30 cellular contexts compared by ENCODE assay signal in genomic region chr3:1600206-1600605, GRCh38.
"Had no signal": no experiment of that assay in that cellular context is flagged by ENCODE, and none has a peak within 500 bp of the region (broad histone marks: within the 10 kb centered on the region; RNA-seq: fewer than 3 reads in every experiment).

No MANE protein-coding gene starts in this region.

- H3K4me3 ChIP-seq: ascending aorta, cardiac muscle cell, PC-9, SJCRH30, SK-N-MC had no signal

- DNase-seq: activated CD4-positive, alpha-beta T cell treated with anti-CD3 and anti-CD28 coated beads for 36 hours; activated CD4-positive, alpha-beta T cell treated with anti-CD3 and anti-CD28 coated beads, Interleukin-2, amount 10 ng/mL, durations not matched to agents 7 days and 5 days; activated CD4-positive, alpha-beta T cell treated with anti-CD3 and anti-CD28 coated beads, Interleukin-2, amount 50 U/mL, for 48 hours; activated CD8-positive, alpha-beta T cell treated with anti-CD3 and anti-CD28 coated beads, Interleukin-2, amount 10 ng/mL, durations not matched to agents 7 days and 5 days; activated gamma-delta T cell; activated naive CD4-positive, alpha-beta T cell treated with Interleukin-2 at 50 U/mL for 16 hours; activated naive CD8-positive, alpha-beta T cell treated with anti-CD3 and anti-CD28 coated beads, Interleukin-2, amount 10 ng/mL, durations not matched to agents 7 days and 5 days; activated T-cell treated with anti-CD3 and anti-CD28 coated beads, Interleukin-2, amount 50 U/mL, for 24 hours; amygdala; Karpas-422; KBM-7; NCI-H1105; NCI-H1417 treated with DMSO at 0.1 percent for 48 hours; NCI-H187 treated with DMSO at 0.1 percent for 48 hours; NCI-H2081; NCI-H2171 treated with DMSO at 0.1 percent for 48 hours; NCI-H2227 treated with DMSO at 0.1 percent for 48 hours; NCI-H446; NCI-H510A treated with DMSO at 0.1 percent for 48 hours; NCI-H526 treated with DMSO at 0.1 percent for 48 hours; NCI-H774; NK-92 treated with Interleukin-12 subunit alpha and Interleukin-12 subunit beta, amount 100 ng/mL, for 24 hours; PC-9; SJCRH30 had no signal

- ATAC-seq: activated CD4-positive, alpha-beta T cell treated with anti-CD3 and anti-CD28 coated beads for 36 hours; activated CD4-positive, CD25-positive, alpha-beta regulatory T cell treated with anti-CD3 and anti-CD28 coated beads, Interleukin-2, amount 50 U/mL, for 24 hours; activated CD8-positive, alpha-beta T cell treated with anti-CD3 and anti-CD28 coated beads, Interleukin-2, amount 10 ng/mL, durations not matched to agents 7 days and 5 days; WTC11 had no signal

- H3K4me1 ChIP-seq: ascending aorta, SJCRH30 had no signal

- H3K36me3 ChIP-seq: ascending aorta, cardiac muscle cell, SJCRH30 had no signal

- H3K27me3 ChIP-seq: ascending aorta, cardiac muscle cell, SJCRH30 had no signal

- H3K9me3 ChIP-seq: ascending aorta, SJCRH30 had no signal

- H3K27ac ChIP-seq: ascending aorta, cardiac muscle cell, PC-9, RWPE1, SJCRH30, SK-N-MC had no signal
